Comparison of ENCODE assay signal across 7 cellular contexts in genomic region chr20:61273024-61273423, GRCh38. TPM values are rescaled to one million over a fixed set of nuclear protein-coding genes. Genes with fewer than 3 reads are reported as not detected.
"Had no signal": no experiment of that assay in that cellular context is flagged by ENCODE, and none has a peak within 500 bp of the region (broad histone marks: within the 10 kb centered on the region; RNA-seq: fewer than 3 reads in every experiment).

No MANE protein-coding gene starts in this region.

RNA-seq across cellular contexts. Expression of gene CDH4, which starts 21.0 kb away (rescaled TPM):
- total RNA-seq: activated B cell treated with CpG ODN at 0.5 μM for 24 hours; activated CD4-positive, alpha-beta T cell treated with anti-CD3 and anti-CD28 coated beads for 36 hours; activated CD4-positive, alpha-beta T cell treated with anti-CD3 and anti-CD28 coated beads, Interleukin-2, amount 10 ng/mL, durations not matched to agents 24 days and 14 days; activated CD4-positive, alpha-beta T cell treated with anti-CD3 and anti-CD28 coated beads, Interleukin-2, amount 10 ng/mL, durations not matched to agents 7 days and 5 days; activated CD8-positive, alpha-beta memory T cell treated with anti-CD3 and anti-CD28 coated beads for 36 hours; T-helper 1 cell treated with Interleukin-12 subunit alpha and Interleukin-12 subunit beta and Interleukin-4 antibody, amounts not matched to agents 30 ng/mL and 1 ng/mL, for 36 hours; T-helper 2 cell treated with Interferon-gamma antibody and Interleukin-4, amounts not matched to agents 100 ng/mL and 5 ng/mL, for 36 hours had no signal
